ENCODE assay signal across 8 cellular contexts in the genomic region with DNA sequence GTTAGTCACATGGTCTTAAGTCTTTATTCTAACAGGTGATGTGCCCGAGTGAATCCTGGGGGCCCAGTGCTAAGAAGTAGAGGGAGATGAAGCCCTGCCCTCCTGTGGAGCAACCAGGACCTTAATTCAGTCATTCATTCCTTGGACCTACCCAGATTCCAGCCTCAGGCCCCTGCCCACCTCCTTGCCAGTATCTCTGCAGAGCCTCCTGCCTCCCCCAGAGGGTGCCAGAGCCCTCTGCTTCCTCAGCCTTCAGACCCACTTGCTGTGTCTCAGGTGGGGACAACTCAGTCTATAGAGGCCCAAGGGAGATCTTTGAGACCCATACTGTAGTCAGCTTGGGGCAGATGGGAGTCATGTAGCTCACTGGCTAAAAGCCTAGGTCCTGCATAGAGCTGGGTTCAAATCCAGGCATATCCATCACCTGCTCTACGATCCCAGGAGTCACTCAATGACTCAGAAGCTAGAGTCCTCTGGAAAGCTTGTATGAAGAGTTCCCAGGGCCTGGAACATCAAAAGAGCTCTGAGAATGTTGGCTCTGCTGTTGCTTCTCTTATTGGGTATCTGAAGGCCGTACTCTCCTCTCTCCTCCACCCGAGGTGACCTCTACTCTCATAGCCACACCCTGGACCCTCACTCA. TPM values are rescaled to one million over a fixed set of nuclear protein-coding genes. Genes with fewer than 3 reads are reported as not detected.
DNase-seq lines count a peak whose midpoint lies in the region; ATAC-seq and TF ChIP-seq lines count a peak whose summit lies in the region.

No MANE protein-coding gene starts in this region.

- H3K27ac ChIP-seq in right atrium auricular region: no peak overlapping the region

- peak; percentile 57 for ATAC-seq in activated T-helper 17 cell treated with anti-CD3 and anti-CD28 coated beads, Interleukin-2, amount 50 U/mL, for 72 hours (replicated peaks)
- no peak for ATAC-seq in HG03175 (IDR thresholded peaks at IDR 0.05; ENCODE audit: unreplicated experiment)

- no peaks in the 10 kb centered on the region for H3K9me3 Mint-ChIP-seq in activated T-helper 17 cell treated with anti-CD3 and anti-CD28 coated beads, Interleukin-2, amount 50 U/mL, for 72 hours

- no peaks in the 10 kb centered on the region for H3K9me3 ChIP-seq in right atrium auricular region

- peaks cover 0 to under 1% of the 10 kb centered on the region in 2 donors for H3K4me1 ChIP-seq in right atrium auricular region

- TF ChIP-seq CTCF in AG10803 (conservative IDR thresholded peaks at IDR 0.05; ENCODE audit: low read length) (peak; percentile 80), GM12873 (IDR thresholded peaks at IDR 0.05; ENCODE audit: insufficient read depth, low read depth, low read length, missing control alignments) (peak; percentile 79), right atrium auricular region (IDR thresholded peaks at IDR 0.05) (peak; percentile 53 to 83)

- DNase-seq in AG10803 (ENCODE audit: low read depth) (peak; percentile 41), NCI-H2196 (lab: John Stamatoyannopoulos, UW; ENCODE audit: unreplicated experiment) (peak; percentile 40), right atrium auricular region (ENCODE audit: low spot score) (no peak), smooth muscle cell of the brain vasculature (ENCODE audit: low read depth, low spot score) (peak; percentile 31), pons (ENCODE audit: low spot score) (no peak)

- no peaks in the 10 kb centered on the region for H3K36me3 Mint-ChIP-seq in activated T-helper 17 cell treated with anti-CD3 and anti-CD28 coated beads, Interleukin-2, amount 50 U/mL, for 72 hours (ENCODE audit: low read depth)

- no peaks in the 10 kb centered on the region for H3K27me3 ChIP-seq in right atrium auricular region

- no peak overlapping the region for H3K4me3 Mint-ChIP-seq in activated T-helper 17 cell treated with anti-CD3 and anti-CD28 coated beads, Interleukin-2, amount 50 U/mL, for 72 hours

- H3K27ac Mint-ChIP-seq in activated T-helper 17 cell treated with anti-CD3 and anti-CD28 coated beads, Interleukin-2, amount 50 U/mL, for 72 hours: no peak overlapping the region

- no peak overlapping the region for H3K4me3 ChIP-seq in AG10803 (ENCODE audit: low read length)
- no peak overlapping the region for H3K4me3 ChIP-seq in right atrium auricular region

- H3K36me3 ChIP-seq in right atrium auricular region: no peaks in the 10 kb centered on the region

- H3K4me1 Mint-ChIP-seq in activated T-helper 17 cell treated with anti-CD3 and anti-CD28 coated beads, Interleukin-2, amount 50 U/mL, for 72 hours: no peaks in the 10 kb centered on the region

- peaks cover 14% of the 10 kb centered on the region for H3K27me3 Mint-ChIP-seq in activated T-helper 17 cell treated with anti-CD3 and anti-CD28 coated beads, Interleukin-2, amount 50 U/mL, for 72 hours

RNA-seq across cellular contexts. Expression of gene SIGLEC1, which starts 3.9 kb away (rescaled TPM):
- not detected for total RNA-seq in activated T-helper 17 cell treated with anti-CD3 and anti-CD28 coated beads, Interleukin-2, amount 50 U/mL, for 72 hours
- total RNA-seq in right atrium auricular region: 1 to 10 TPM; 3.2 to 3.9 TPM

RNA-seq across cellular contexts. Expression of gene HSPA12B, which starts 16.2 kb away (rescaled TPM):
- not detected for total RNA-seq in activated T-helper 17 cell treated with anti-CD3 and anti-CD28 coated beads, Interleukin-2, amount 50 U/mL, for 72 hours
- 10 to 100 TPM; 11.2 to 13.4 TPM for total RNA-seq in right atrium auricular region

RNA-seq across cellular contexts. Expression of gene ADAM33, which starts 34.5 kb away (rescaled TPM):
- total RNA-seq in activated T-helper 17 cell treated with anti-CD3 and anti-CD28 coated beads, Interleukin-2, amount 50 U/mL, for 72 hours: not detected
- 10 to 100 TPM in 1 of 2 donors, 1 to 10 TPM in 1; 9.7 to 13.8 TPM for total RNA-seq in right atrium auricular region

RNA-seq across cellular contexts. Expression of gene ADISSP, which starts 51.2 kb away (rescaled TPM):
- 10 to 100 TPM; 40.7 to 66.0 TPM for total RNA-seq in activated T-helper 17 cell treated with anti-CD3 and anti-CD28 coated beads, Interleukin-2, amount 50 U/mL, for 72 hours
- total RNA-seq in right atrium auricular region: 10 to 100 TPM; 10.8 to 11.2 TPM

RNA-seq across cellular contexts. Expression of gene GFRA4, which starts 53.1 kb away (rescaled TPM):
- total RNA-seq in activated T-helper 17 cell treated with anti-CD3 and anti-CD28 coated beads, Interleukin-2, amount 50 U/mL, for 72 hours: not detected
- total RNA-seq in right atrium auricular region: not detected

Comparison
In these comparisons a context has a peak if more than half of its experiments do, and no peak if none do; other contexts are left out.
1. DNase-seq: peak in AG10803 (single experiment), NCI-H2196 (single experiment) and smooth muscle cell of the brain vasculature (single experiment); none in right atrium auricular region (single experiment) and pons (single experiment).
2. RNA of gene SIGLEC1, which starts 3.9 kb away (total RNA-seq): 3.2 to 3.9 TPM in right atrium auricular region; not detected in activated T-helper 17 cell treated with anti-CD3 and anti-CD28 coated beads, Interleukin-2, amount 50 U/mL, for 72 hours; every median in the first group is over 4 times any median in the second.
3. RNA of gene HSPA12B, which starts 16.2 kb away (total RNA-seq): 11.2 to 13.4 TPM in right atrium auricular region; not detected in activated T-helper 17 cell treated with anti-CD3 and anti-CD28 coated beads, Interleukin-2, amount 50 U/mL, for 72 hours; every median in the first group is over 10 times any median in the second.
4. RNA of gene ADAM33, which starts 34.5 kb away (total RNA-seq): 9.7 to 13.8 TPM in right atrium auricular region; not detected in activated T-helper 17 cell treated with anti-CD3 and anti-CD28 coated beads, Interleukin-2, amount 50 U/mL, for 72 hours; every median in the first group is over 10 times any median in the second.
5. Peak in every context shown above with its lines, with median percentiles within 50 percentile points of each other: CTCF ChIP-seq.